ENCODE assay signal across 8 cellular contexts in the genomic region with DNA sequence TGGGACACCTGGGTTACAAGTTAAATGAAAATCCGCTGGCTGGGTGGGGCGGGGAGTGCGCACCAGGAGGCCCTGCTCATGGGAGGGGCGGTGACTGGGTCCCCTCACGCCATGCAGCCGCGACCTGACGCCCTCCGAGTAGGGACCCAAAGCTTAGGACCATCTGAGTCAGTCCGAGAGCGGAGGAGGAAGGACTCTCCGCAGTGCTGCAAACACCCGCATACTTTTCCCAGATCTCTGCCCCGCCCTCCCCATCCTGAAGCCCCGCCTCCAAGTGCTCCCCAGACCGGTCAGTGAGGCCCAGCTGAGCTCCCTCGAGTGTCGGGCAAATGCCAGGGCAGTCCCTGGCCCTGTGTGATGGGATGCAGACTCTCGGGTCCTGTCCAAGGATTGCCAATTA. TPM values are rescaled to one million over a fixed set of nuclear protein-coding genes. Genes with fewer than 3 reads are reported as not detected.
A peak's percentile ranks its signal among the peaks of the same experiment; 100 is the strongest.
DNase-seq lines count a peak whose midpoint lies in the region; ATAC-seq and TF ChIP-seq lines count a peak whose summit lies in the region.
"Had no signal": no experiment of that assay in that cellular context is flagged by ENCODE, and none has a peak within 500 bp of the region (broad histone marks: within the 10 kb centered on the region; RNA-seq: fewer than 3 reads in every experiment).

No MANE protein-coding gene starts in this region.

- H3K27ac ChIP-seq in heart left ventricle, result no peak overlapping the region
- no peak overlapping the region for H3K27ac ChIP-seq in skeletal muscle tissue (ENCODE audit: low read depth, low read length)
- H3K27ac ChIP-seq: SK-N-MC had no signal

- no peak overlapping the region for H3K9ac ChIP-seq in skeletal muscle tissue (ENCODE audit: low read depth in 1 of 3, low read length in 3 of 3)

- H3K4me3 ChIP-seq in heart left ventricle (peak overlapping the region; percentile 8 to 60 (median 46)), skeletal muscle tissue (ENCODE audit: low read length in 3 of 3) (peak overlapping the region; percentile 38 to 64 (median 62))
- H3K4me3 ChIP-seq: SK-N-MC had no signal

- DNase-seq in UCSD-AML1 (lab: John Stamatoyannopoulos, UW; ENCODE audit: unreplicated experiment) (peak; percentile 74), heart left ventricle (peak; percentile 44 to 78 (median 49)), NCI-H1092 treated with DMSO at 0.1 percent for 48 hours (lab: John Stamatoyannopoulos, UW) (no peak)

- peaks cover 6 to 80% (median 49%) of the 10 kb centered on the region in 9 donors for H3K27me3 ChIP-seq in heart left ventricle
- peaks cover 67 to 80% (median 76%) of the 10 kb centered on the region in 3 donors for H3K27me3 ChIP-seq in skeletal muscle tissue (ENCODE audit: control insufficient read depth in 3 of 3, insufficient read depth in 3 of 3, low read length in 3 of 3)

- no peak for TF ChIP-seq CTCF in heart left ventricle (IDR thresholded peaks at IDR 0.05)

- H3K4me1 ChIP-seq in heart left ventricle (peaks cover 5 to 71% (median 44%) of the 10 kb centered on the region in 12 donors), skeletal muscle tissue (ENCODE audit: control insufficient read depth in 3 of 3, insufficient read depth in 3 of 3, low read length in 3 of 3) (peaks cover 36 to 50% (median 39%) of the 10 kb centered on the region in 3 donors)

- H3K9me3 ChIP-seq in heart left ventricle (no peaks in the 10 kb centered on the region), skeletal muscle tissue (ENCODE audit: control insufficient read depth in 3 of 3, low read length in 3 of 3) (no peaks in the 10 kb centered on the region)

- no peak for TF ChIP-seq POLR2A in heart left ventricle (IDR thresholded peaks at IDR 0.05)

- ATAC-seq in GM18517 (IDR thresholded peaks at IDR 0.05; ENCODE audit: unreplicated experiment), result peak; percentile 24
- ATAC-seq in heart left ventricle, result peak; percentile 11 to 56 (median 36)
- ATAC-seq in GM21367 (IDR thresholded peaks at IDR 0.05; ENCODE audit: unreplicated experiment), result no peak
- ATAC-seq in GM21526 (IDR thresholded peaks at IDR 0.05; ENCODE audit: low FRiP score, unreplicated experiment), result no peak

- H3K36me3 ChIP-seq in heart left ventricle (no peaks in the 10 kb centered on the region), skeletal muscle tissue (ENCODE audit: control insufficient read depth in 3 of 3, insufficient read depth in 3 of 3, low read length in 3 of 3) (no peaks in the 10 kb centered on the region)

- 3 to 5% (median 4%) methylated on average over 13 to 19 of the region's 19 CpGs for WGBS in heart left ventricle, 4 donors

- intact Hi-C loops in heart left ventricle (cut with DNase I), result loop anchor here in 1 of 10 donors (5.0 kb wide), 1 partner anchor 55 kb away; no protein-coding TSS in a partner anchor

RNA-seq across cellular contexts. Expression of a gene that starts 6.6 kb away (rescaled TPM):
- total RNA-seq in heart left ventricle (10 to 100 TPM in 8 of 9 donors, 1 to 10 TPM in 1; 9.7 to 41.4 (median 19.4) TPM), skeletal muscle tissue (9.4 TPM)
- polyA plus RNA-seq in heart left ventricle, result 10 to 100 TPM in 1 of 2 donors, 1 to 10 TPM in 1; 6.7 to 12.4 TPM

Comparison
In these comparisons a context has a peak if more than half of its experiments do, and no peak if none do; other contexts are left out.
1. ATAC-seq: peak in GM18517 (single experiment) and heart left ventricle (4 of 4); none in GM21367 (single experiment) and GM21526 (single experiment).